ENCODE assay signal across 18 cellular contexts in genomic region chr20:48605364-48606116, GRCh38.
"Had no signal": no experiment of that assay in that cellular context is flagged by ENCODE, and none has a peak within 500 bp of the region (broad histone marks: within the 10 kb centered on the region; RNA-seq: fewer than 3 reads in every experiment).

No MANE protein-coding gene starts in this region.

- H3K27ac ChIP-seq: esophagus muscularis mucosa, hepatocyte, left lung, thyroid gland, uterus had no signal

- H3K36me3 Mint-ChIP-seq: activated naive CD8-positive, alpha-beta T cell; brain; memory B cell; natural killer cell had no signal

- H3K4me3 Mint-ChIP-seq: activated B cell treated with CpG ODN at 0.5 μM for 24 hours; activated CD4-positive, alpha-beta T cell treated with anti-CD3 and anti-CD28 coated beads, Interleukin-2, amount 10 ng/mL, durations not matched to agents 7 days and 5 days; activated naive CD8-positive, alpha-beta T cell; brain; central memory CD8-positive, alpha-beta T cell; memory B cell; natural killer cell had no signal

- H3K4me1 Mint-ChIP-seq: activated B cell treated with CpG ODN at 0.5 μM for 24 hours; activated CD4-positive, alpha-beta T cell treated with anti-CD3 and anti-CD28 coated beads, Interleukin-2, amount 10 ng/mL, durations not matched to agents 7 days and 5 days; central memory CD8-positive, alpha-beta T cell had no signal

- H3K36me3 ChIP-seq: esophagus muscularis mucosa, left lung, thyroid gland, uterus had no signal

- H3K27ac Mint-ChIP-seq: activated B cell treated with CpG ODN at 0.5 μM for 24 hours; activated CD4-positive, alpha-beta T cell treated with anti-CD3 and anti-CD28 coated beads, Interleukin-2, amount 10 ng/mL, durations not matched to agents 7 days and 5 days; activated naive CD8-positive, alpha-beta T cell; brain; memory B cell; natural killer cell; progenitor cell of endocrine pancreas had no signal

- H3K27me3 ChIP-seq: hepatocyte, thyroid gland, uterus had no signal

- H3K4me3 ChIP-seq: esophagus muscularis mucosa, hepatocyte, left lung, thyroid gland, uterus had no signal

- DNase-seq: activated B cell treated with CpG ODN at 0.5 μM for 24 hours; activated CD4-positive, alpha-beta T cell treated with anti-CD3 and anti-CD28 coated beads, Interleukin-2, amount 10 ng/mL, durations not matched to agents 7 days and 5 days; cortex of kidney; effector CD4-positive, alpha-beta T cell; natural killer cell; nucleus accumbens; T-helper 2 cell; thyroid gland; uterus had no signal

- H3K4me1 ChIP-seq: esophagus muscularis mucosa, left lung, thyroid gland, uterus had no signal

- H3K9me3 Mint-ChIP-seq: activated B cell treated with CpG ODN at 0.5 μM for 24 hours; activated CD4-positive, alpha-beta T cell treated with anti-CD3 and anti-CD28 coated beads, Interleukin-2, amount 10 ng/mL, durations not matched to agents 7 days and 5 days; central memory CD8-positive, alpha-beta T cell; memory B cell; natural killer cell had no signal

- H2AFZ ChIP-seq: hepatocyte had no signal

- ATAC-seq: left lung, natural killer cell, right cardiac atrium had no signal

- H3K4me2 ChIP-seq: hepatocyte had no signal

- H3K27me3 Mint-ChIP-seq: progenitor cell of endocrine pancreas had no signal

- H3K9me3 ChIP-seq: left lung, thyroid gland, uterus had no signal
